In the genomic region with DNA sequence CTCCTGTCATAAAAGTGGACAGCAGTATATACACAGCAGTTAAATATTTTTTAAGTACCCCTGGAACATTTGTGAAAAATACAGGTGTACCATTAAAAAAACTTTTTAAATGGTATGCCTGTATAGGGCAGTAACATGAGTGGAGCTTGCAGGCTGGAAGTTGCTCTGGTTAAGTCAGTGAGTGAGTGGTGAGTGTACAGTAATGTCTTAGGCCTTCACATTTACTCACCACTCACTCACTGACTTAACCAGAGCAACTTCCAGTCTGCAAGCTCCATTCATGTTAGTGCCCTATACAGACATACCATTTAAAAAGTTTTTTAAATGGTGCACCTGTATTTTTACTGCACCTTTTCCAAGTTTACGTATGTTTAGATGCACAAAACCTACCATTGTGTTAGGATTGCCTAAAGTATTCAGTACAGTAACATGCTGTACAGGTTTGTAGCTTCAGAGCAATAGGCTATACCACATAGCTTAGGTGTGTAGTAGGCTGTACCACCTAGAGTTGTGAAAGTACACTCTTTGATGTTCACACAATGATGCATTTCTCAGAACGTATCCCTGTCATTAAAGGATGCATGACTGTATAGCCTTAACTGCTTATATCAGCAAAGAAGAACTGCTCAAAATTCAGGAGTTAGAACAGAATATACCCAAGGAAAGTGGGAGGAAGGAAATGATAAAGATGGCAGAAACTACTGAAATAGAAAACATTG, we compare ENCODE assay signal across 1 cellular context.
TF ChIP-seq lines count a peak whose summit lies in the region.

No MANE protein-coding gene starts in this region.

TF ChIP-seq in HepG2, 621 proteins besides CTCF, POLR2A, EP300 and RAD21:
- TF ChIP-seq, protein P1, sequence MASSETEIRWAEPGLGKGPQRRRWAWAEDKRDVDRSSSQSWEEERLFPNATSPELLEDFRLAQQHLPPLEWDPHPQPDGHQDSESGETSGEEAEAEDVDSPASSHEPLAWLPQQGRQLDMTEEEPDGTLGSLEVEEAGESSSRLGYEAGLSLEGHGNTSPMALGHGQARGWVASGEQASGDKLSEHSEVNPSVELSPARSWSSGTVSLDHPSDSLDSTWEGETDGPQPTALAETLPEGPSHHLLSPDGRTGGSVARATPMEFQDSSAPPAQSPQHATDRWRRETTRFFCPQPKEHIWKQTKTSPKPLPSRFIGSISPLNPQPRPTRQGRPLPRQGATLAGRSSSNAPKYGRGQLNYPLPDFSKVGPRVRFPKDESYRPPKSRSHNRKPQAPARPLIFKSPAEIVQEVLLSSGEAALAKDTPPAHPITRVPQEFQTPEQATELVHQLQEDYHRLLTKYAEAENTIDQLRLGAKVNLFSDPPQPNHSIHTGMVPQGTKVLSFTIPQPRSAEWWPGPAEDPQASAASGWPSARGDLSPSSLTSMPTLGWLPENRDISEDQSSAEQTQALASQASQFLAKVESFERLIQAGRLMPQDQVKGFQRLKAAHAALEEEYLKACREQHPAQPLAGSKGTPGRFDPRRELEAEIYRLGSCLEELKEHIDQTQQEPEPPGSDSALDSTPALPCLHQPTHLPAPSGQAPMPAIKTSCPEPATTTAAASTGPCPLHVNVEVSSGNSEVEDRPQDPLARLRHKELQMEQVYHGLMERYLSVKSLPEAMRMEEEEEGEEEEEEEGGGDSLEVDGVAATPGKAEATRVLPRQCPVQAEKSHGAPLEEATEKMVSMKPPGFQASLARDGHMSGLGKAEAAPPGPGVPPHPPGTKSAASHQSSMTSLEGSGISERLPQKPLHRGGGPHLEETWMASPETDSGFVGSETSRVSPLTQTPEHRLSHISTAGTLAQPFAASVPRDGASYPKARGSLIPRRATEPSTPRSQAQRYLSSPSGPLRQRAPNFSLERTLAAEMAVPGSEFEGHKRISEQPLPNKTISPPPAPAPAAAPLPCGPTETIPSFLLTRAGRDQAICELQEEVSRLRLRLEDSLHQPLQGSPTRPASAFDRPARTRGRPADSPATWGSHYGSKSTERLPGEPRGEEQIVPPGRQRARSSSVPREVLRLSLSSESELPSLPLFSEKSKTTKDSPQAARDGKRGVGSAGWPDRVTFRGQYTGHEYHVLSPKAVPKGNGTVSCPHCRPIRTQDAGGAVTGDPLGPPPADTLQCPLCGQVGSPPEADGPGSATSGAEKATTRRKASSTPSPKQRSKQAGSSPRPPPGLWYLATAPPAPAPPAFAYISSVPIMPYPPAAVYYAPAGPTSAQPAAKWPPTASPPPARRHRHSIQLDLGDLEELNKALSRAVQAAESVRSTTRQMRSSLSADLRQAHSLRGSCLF (CRISPR knock-in tag; IDR thresholded peaks at IDR 0.05; ENCODE audit: borderline replicate concordance) = no peak
- TF ChIP-seq RBM22 (optimal IDR thresholded peaks at IDR 0.05; ENCODE audit: low read length) (peak; percentile 74), POLR2AphosphoS2 (IDR thresholded peaks at IDR 0.05; ENCODE audit: low read depth, low read length) (peak; percentile 80; the same call in 1 of the 2 replicates), ONECUT2 (CRISPR knock-in tag; IDR thresholded peaks at IDR 0.05) (no peak)
